Comparison of ENCODE assay signal across 23 cellular contexts in the genomic region with DNA sequence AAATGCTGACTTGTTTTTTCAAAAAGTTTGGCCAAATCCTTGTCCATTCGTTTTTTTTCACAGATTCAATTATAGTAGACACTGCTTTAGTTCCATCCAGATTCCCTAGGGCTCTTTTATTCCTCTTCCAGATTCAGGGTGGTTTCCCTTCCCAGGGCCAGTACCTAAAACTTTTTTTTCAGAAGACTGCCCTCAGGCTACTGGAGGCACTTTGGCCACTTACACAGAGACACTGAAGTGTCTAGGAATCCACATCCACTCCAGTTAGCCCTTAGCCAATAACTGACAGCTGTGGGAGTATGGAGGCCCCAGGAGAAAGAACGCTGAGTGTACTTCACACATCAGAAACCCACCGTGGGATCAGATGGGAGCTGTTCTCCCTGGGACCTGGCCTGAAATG.
"Had no signal": no experiment of that assay in that cellular context is flagged by ENCODE, and none has a peak within 500 bp of the region (broad histone marks: within the 10 kb centered on the region; RNA-seq: fewer than 3 reads in every experiment).

No MANE protein-coding gene starts in this region.

- H3K27me3 ChIP-seq: gastroesophageal sphincter, hepatocyte, right lobe of liver, tibial nerve had no signal

- H3K4me2 ChIP-seq: hepatocyte had no signal

- H3K79me2 ChIP-seq: hepatocyte had no signal

- H3K4me3 ChIP-seq: gastroesophageal sphincter, hepatocyte, right lobe of liver, tibial nerve had no signal

- ATAC-seq: activated CD4-positive, CD25-positive, alpha-beta regulatory T cell treated with anti-CD3 and anti-CD28 coated beads, Interleukin-2, amount 50 U/mL, for 24 hours; effector memory CD8-positive, alpha-beta T cell; gastroesophageal sphincter; left cardiac atrium; left ventricle myocardium superior; naive thymus-derived CD8-positive, alpha-beta T cell; right lobe of liver had no signal

- H3K27ac ChIP-seq: gastroesophageal sphincter, hepatocyte, right lobe of liver, tibial nerve, WERI-Rb-1 had no signal

- H3K36me3 ChIP-seq: gastroesophageal sphincter, right lobe of liver, tibial nerve, WERI-Rb-1 had no signal

- DNase-seq: activated CD4-positive, alpha-beta T cell treated with anti-CD3 and anti-CD28 coated beads for 48 hours; activated CD4-positive, alpha-beta T cell treated with anti-CD3 and anti-CD28 coated beads, Interleukin-2, amount 50 U/mL, for 48 hours; activated CD8-positive, alpha-beta memory T cell treated with anti-CD3 and anti-CD28 coated beads, Interleukin-2, amount 50 U/mL, for 48 hours; activated gamma-delta T cell; activated naive CD4-positive, alpha-beta T cell treated with anti-CD3 and anti-CD28 coated beads, Interleukin-2, amount 50 U/mL, for 16 hours; activated T-cell treated with anti-CD3 and anti-CD28 coated beads, Interleukin-2, amount 50 U/mL, for 24 hours; amniotic stem cell; caudate nucleus; cortex of kidney; effector memory CD8-positive, alpha-beta T cell; erythroblast; left cardiac atrium; left ventricle myocardium superior; naive thymus-derived CD8-positive, alpha-beta T cell; right lobe of liver; stimulated activated CD4-positive, alpha-beta T cell treated with anti-CD3 and anti-CD28 coated beads, Interleukin-2, amount 100 ng/mL, for 48 hours; stimulated activated naive CD4-positive, alpha-beta T cell treated with Interleukin-2 at 50 U/mL for 16 hours; T-helper 9 cell; WERI-Rb-1 had no signal
